8 cellular contexts compared by ENCODE assay signal in the genomic region with DNA sequence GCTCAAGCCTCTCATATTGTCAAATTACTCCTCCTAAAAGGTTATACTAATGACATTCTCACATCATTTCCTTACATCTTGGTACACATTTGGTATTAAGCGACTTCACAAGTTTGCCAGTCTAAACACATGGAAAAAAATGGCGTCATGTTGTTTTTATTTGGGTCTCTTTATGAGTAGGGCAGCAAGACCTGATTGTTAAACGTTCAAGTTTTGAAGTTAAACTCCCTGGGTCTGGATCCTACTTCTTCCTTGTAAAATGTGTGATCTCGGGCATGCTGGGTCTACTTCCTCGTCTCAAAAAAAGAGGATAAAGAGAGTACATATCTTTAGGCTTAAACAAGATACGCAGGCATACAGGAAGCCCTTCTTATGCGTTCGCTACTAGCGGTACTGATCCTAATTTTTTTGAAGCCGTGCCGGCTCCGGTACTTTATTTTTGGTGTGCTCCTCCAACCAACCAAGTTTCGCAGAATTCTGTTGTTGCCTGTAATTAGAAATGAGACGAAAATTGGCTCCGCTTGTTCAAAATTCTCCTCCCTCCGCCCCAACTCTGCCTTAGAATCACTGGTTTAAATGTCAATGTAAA. TPM values are rescaled to one million over a fixed set of nuclear protein-coding genes. Genes with fewer than 3 reads are reported as not detected.
DNase-seq lines count a peak whose midpoint lies in the region; ATAC-seq and TF ChIP-seq lines count a peak whose summit lies in the region.

No MANE protein-coding gene starts in this region.

- peaks cover 41% of the 10 kb centered on the region for H3K79me2 ChIP-seq in Karpas-422 (ENCODE audit: low read length)

- H3K27ac ChIP-seq in CD4-positive, alpha-beta T cell (ENCODE audit: low read depth, low read length), result peak overlapping the region; percentile 95
- H3K27ac ChIP-seq in Karpas-422 (ENCODE audit: low read length) (peak overlapping the region; percentile 76), VCaP (peak overlapping the region; percentile 99)

- POLR2A ChIA-PET in CD4-positive, alpha-beta T cell (lab: Charles Lee), result interaction anchor here (0.7 to 1.4 kb wide), 23 partner anchors 8 to 1734 kb away, joined by 3 to 95 read pairs (median 5); partner anchors contain the start of genes AK3, CD274, PLPP6 and RCL1

- peak in 5 of 10 experiments; percentile 20 to 42 (median 40) for DNase-seq in CD4-positive, alpha-beta T cell
- DNase-seq in Karpas-422, result peak; percentile 73
- DNase-seq in left cardiac atrium, result no peak
- no peak for DNase-seq in sciatic nerve (ENCODE audit: low spot score)
- no peak for DNase-seq in CD14-positive monocyte (ENCODE audit: low spot score)
- DNase-seq in GM13976 (ENCODE audit: low spot score), result no peak

- H3K27me3 Mint-ChIP-seq in CD4-positive, alpha-beta T cell, result no peaks in the 10 kb centered on the region
- H3K27me3 Mint-ChIP-seq in CD14-positive monocyte (ENCODE audit: low read depth in 3 of 3), result peaks cover 0 to 9% (median 1%) of the 10 kb centered on the region in 3 donors

- no peaks in the 10 kb centered on the region for H3K27me3 ChIP-seq in CD4-positive, alpha-beta T cell (ENCODE audit: control insufficient read depth, insufficient read depth, low read length)
- H3K27me3 ChIP-seq in Karpas-422 (ENCODE audit: low read length), result no peaks in the 10 kb centered on the region

- CTCF ChIA-PET in CD4-positive, alpha-beta T cell (lab: Charles Lee), result interaction anchor here (0.7 to 1.5 kb wide), 6 partner anchors 11 to 1163 kb away, joined by 3 to 22 read pairs (median 4); partner anchors contain the start of genes PLPP6 and SPATA6L

- ATAC-seq in CD4-positive, alpha-beta T cell (ENCODE audit: poor library complexity), result peak; percentile 41
- ATAC-seq in GM19035 (IDR thresholded peaks at IDR 0.05; ENCODE audit: unreplicated experiment) (peak; percentile 21), left cardiac atrium (peak; percentile 16 to 19), sciatic nerve (peak; percentile 25)

- in situ Hi-C loops in GM13976 (cut with MboI; ENCODE audit: low sequenced_read_pairs, unreplicated experiment), result no loop called here

- no peak overlapping the region for H3K4me3 Mint-ChIP-seq in CD4-positive, alpha-beta T cell
- no peak overlapping the region for H3K4me3 Mint-ChIP-seq in CD14-positive monocyte

- no peaks in the 10 kb centered on the region for H3K36me3 ChIP-seq in Karpas-422 (ENCODE audit: insufficient read depth, low read length)

- H3K36me3 Mint-ChIP-seq in CD4-positive, alpha-beta T cell (ENCODE audit: low read depth), result peaks cover 7% of the 10 kb centered on the region
- peaks cover 5 to 7% of the 10 kb centered on the region in 2 donors for H3K36me3 Mint-ChIP-seq in CD14-positive monocyte

- H3K4me3 ChIP-seq in Karpas-422 (ENCODE audit: low read length), result peak overlapping the region; percentile 80

- H3K9me2 ChIP-seq in Karpas-422 (replicated peaks; ENCODE audit: insufficient read depth, low read length), result no peaks in the 10 kb centered on the region

- H3K4me1 ChIP-seq in Karpas-422 (ENCODE audit: low read length), result peaks cover 22% of the 10 kb centered on the region

- H3K9me3 ChIP-seq in CD4-positive, alpha-beta T cell (ENCODE audit: control insufficient read depth, low read length), result no peaks in the 10 kb centered on the region
- H3K9me3 ChIP-seq in Karpas-422 (ENCODE audit: low read length), result no peaks in the 10 kb centered on the region

- H3K4me1 Mint-ChIP-seq in CD4-positive, alpha-beta T cell (ENCODE audit: low read depth), result peaks cover 13% of the 10 kb centered on the region
- peaks cover 3% of the 10 kb centered on the region for H3K4me1 Mint-ChIP-seq in CD14-positive monocyte

- TF ChIP-seq CTCF in CD4-positive, alpha-beta T cell (IDR thresholded peaks at IDR 0.05), result no peak
- TF ChIP-seq CTCF in VCaP (conservative IDR thresholded peaks at IDR 0.05), result no peak
- no peak for TF ChIP-seq CTCF in CD14-positive monocyte (IDR thresholded peaks at IDR 0.05)
- no peak for TF ChIP-seq CTCF in GM13976 (IDR thresholded peaks at IDR 0.05; ENCODE audit: borderline replicate concordance, control extremely low read depth, extremely low read depth, insufficient read depth, missing control alignments)

- no peaks in the 10 kb centered on the region for H3K9me3 Mint-ChIP-seq in CD4-positive, alpha-beta T cell
- H3K9me3 Mint-ChIP-seq in CD14-positive monocyte, result no peaks in the 10 kb centered on the region

- H3K27ac Mint-ChIP-seq in CD4-positive, alpha-beta T cell, result no peak overlapping the region
- no peak overlapping the region for H3K27ac Mint-ChIP-seq in CD14-positive monocyte

- intact Hi-C loops in CD4-positive, alpha-beta T cell (cut with DNase I, micrococcal nuclease), result loop anchor here (1.0 to 10.0 kb wide), 9 partner anchors 11 to 1836 kb away; partner anchors contain the start of genes PLGRKT (in 1 of the 2), PLPP6 (in 1 of the 2), PUM3 (in 1 of the 2) and RCL1 (in 1 of the 2)
- intact Hi-C loops in left cardiac atrium (cut with DNase I) (no loop called here), sciatic nerve (cut with DNase I) (no loop called here), CD14-positive monocyte (cut with micrococcal nuclease) (loop anchor here in 1 of 2 donors (10.0 kb wide), 3 partner anchors 66 to 306 kb away; partner anchors contain the start of genes AK3, JAK2 and RCL1)

- peak overlapping the region; percentile 89 for H3K9ac ChIP-seq in Karpas-422 (ENCODE audit: low read length)

- no peaks in the 10 kb centered on the region for H4K20me1 ChIP-seq in Karpas-422 (ENCODE audit: insufficient read depth, low read depth, low read length)

- H3K4me2 ChIP-seq in Karpas-422 (ENCODE audit: low read depth, low read length, poor library complexity, severe bottlenecking), result peak overlapping the region; percentile 87

- H2AFZ ChIP-seq in Karpas-422 (ENCODE audit: low read length), result peak overlapping the region; percentile 86

RNA-seq across cellular contexts. Expression of gene CDC37L1, which starts 0.6 kb away (rescaled TPM):
- 10 to 100 TPM; 49.1 to 53.4 TPM for total RNA-seq in CD4-positive, alpha-beta T cell
- 12.0 and 17.9 TPM in 2 replicates for total RNA-seq in Karpas-422 (2014; rRNA removed; shearing (Covaris generic); ENCODE audit: low replicate concordance)
- total RNA-seq in left cardiac atrium (10 to 100 TPM; 32.5 to 41.6 TPM), sciatic nerve (14.9 TPM)
- 1 to 10 TPM; 2.8 to 4.4 TPM for polyA plus RNA-seq in CD14-positive monocyte

RNA-seq across cellular contexts. Expression of gene SPATA6L, which starts 12.5 kb away (rescaled TPM):
- 10 to 100 TPM in 1 of 2 experiments, 1 to 10 TPM in 1; 9.4 to 10.8 TPM for total RNA-seq in CD4-positive, alpha-beta T cell
- total RNA-seq in Karpas-422 (2014; rRNA removed; shearing (Covaris generic); ENCODE audit: low replicate concordance), result 0.22 and 0.69 TPM in 2 replicates
- 1 to 10 TPM in 1 of 2 donors, under 1 TPM in 1; 0.56 to 1.3 TPM for total RNA-seq in left cardiac atrium
- total RNA-seq in sciatic nerve, result 4.3 TPM
- not detected for polyA plus RNA-seq in CD14-positive monocyte

RNA-seq across cellular contexts. Expression of gene PLPP6, which starts 16.7 kb away (rescaled TPM):
- 10 to 100 TPM in 1 of 2 experiments, 1 to 10 TPM in 1; 8.9 to 10.5 TPM for total RNA-seq in CD4-positive, alpha-beta T cell
- 8.9 and 13.1 TPM in 2 replicates for total RNA-seq in Karpas-422 (2014; rRNA removed; shearing (Covaris generic); ENCODE audit: low replicate concordance)
- 1 to 10 TPM; 3.1 to 3.4 TPM for total RNA-seq in left cardiac atrium
- total RNA-seq in sciatic nerve, result 4.4 TPM
- 1 to 10 TPM; 1.8 TPM for polyA plus RNA-seq in CD14-positive monocyte

Comparison
In these comparisons a context has a peak if more than half of its experiments do, and no peak if none do; other contexts are left out.
1. intact Hi-C loops: an anchor here in CD4-positive, alpha-beta T cell (1.0 to 10.0 kb wide); none called in left cardiac atrium and sciatic nerve.